28 cellular contexts compared by ENCODE assay signal in genomic region chr2:50895058-50895457, GRCh38.
"Had no signal": no experiment of that assay in that cellular context is flagged by ENCODE, and none has a peak within 500 bp of the region (broad histone marks: within the 10 kb centered on the region; RNA-seq: fewer than 3 reads in every experiment).

No MANE protein-coding gene starts in this region.

- H3K27ac ChIP-seq: left lung, lower lobe of right lung, neutrophil, right lobe of liver, skin epidermis, thyroid gland, upper lobe of left lung had no signal

- DNase-seq: activated CD4-positive, alpha-beta T cell treated with anti-CD3 and anti-CD28 coated beads for 36 hours; activated CD4-positive, CD25-positive, alpha-beta regulatory T cell; activated CD8-positive, alpha-beta memory T cell treated with anti-CD3 and anti-CD28 coated beads, Interleukin-2, amount 10 ng/mL, durations not matched to agents 7 days and 5 days; activated CD8-positive, alpha-beta T cell treated with anti-CD3 and anti-CD28 coated beads, Interleukin-2, amount 10 ng/mL, durations not matched to agents 7 days and 5 days; activated naive CD4-positive, alpha-beta T cell treated with Interleukin-2 at 50 U/mL for 16 hours; activated T-cell treated with anti-CD3 and anti-CD28 coated beads, Interleukin-2, amount 50 U/mL, for 48 hours; anterior cingulate cortex; caudate nucleus; cortex of kidney; effector memory CD8-positive, alpha-beta T cell; head of caudate nucleus; hippocampal formation; lower lobe of right lung; mesendoderm; natural killer cell; right lobe of liver; stimulated activated CD4-positive, alpha-beta T cell treated with anti-CD3 and anti-CD28 coated beads, Interleukin-12 subunit alpha, Interleukin-12 subunit beta, amount 100 ng/mL, for 4 hours; stimulated activated CD4-positive, alpha-beta T cell treated with anti-CD3 and anti-CD28 coated beads, Interleukin-4, amount 100 ng/mL, for 1 hour; stimulated activated naive CD8-positive, alpha-beta T cell treated with anti-CD3 and anti-CD28 coated beads, Interleukin-15, amount 100 ng/mL, for 72 hours; T-helper 1 cell; thyroid gland; upper lobe of left lung had no signal

- H3K4me3 Mint-ChIP-seq: activated CD4-positive, alpha-beta T cell treated with anti-CD3 and anti-CD28 coated beads for 36 hours; activated CD8-positive, alpha-beta memory T cell treated with anti-CD3 and anti-CD28 coated beads, Interleukin-2, amount 10 ng/mL, durations not matched to agents 7 days and 5 days; activated CD8-positive, alpha-beta T cell treated with anti-CD3 and anti-CD28 coated beads, Interleukin-2, amount 10 ng/mL, durations not matched to agents 7 days and 5 days; activated naive CD8-positive, alpha-beta T cell; effector memory CD8-positive, alpha-beta T cell; natural killer cell; stimulated activated effector memory CD8-positive, alpha-beta T cell treated with anti-CD3 and anti-CD28 coated beads, Interleukin-12 subunit alpha, Interleukin-12 subunit beta, amount 100 ng/mL, for 72 hours; stimulated activated naive CD8-positive, alpha-beta T cell treated with anti-CD3 and anti-CD28 coated beads, Interleukin-15, amount 100 ng/mL, for 72 hours; T-helper 2 cell treated with Interferon-gamma antibody and Interleukin-4, amounts not matched to agents 5 μg/mL and 100 μg/mL, for 36 hours had no signal

- ATAC-seq: activated CD4-positive, alpha-beta T cell treated with anti-CD3 and anti-CD28 coated beads for 36 hours; activated CD8-positive, alpha-beta memory T cell treated with anti-CD3 and anti-CD28 coated beads, Interleukin-2, amount 10 ng/mL, durations not matched to agents 7 days and 5 days; activated CD8-positive, alpha-beta T cell treated with anti-CD3 and anti-CD28 coated beads, Interleukin-2, amount 10 ng/mL, durations not matched to agents 7 days and 5 days; effector memory CD8-positive, alpha-beta T cell; left lung; lower lobe of right lung; natural killer cell; right lobe of liver; stimulated activated effector memory CD8-positive, alpha-beta T cell treated with anti-CD3 and anti-CD28 coated beads, Interleukin-12 subunit alpha, Interleukin-12 subunit beta, amount 100 ng/mL, for 72 hours; stimulated activated naive CD8-positive, alpha-beta T cell treated with anti-CD3 and anti-CD28 coated beads, Interleukin-15, amount 100 ng/mL, for 72 hours had no signal

- H3K27ac Mint-ChIP-seq: activated CD4-positive, alpha-beta T cell treated with anti-CD3 and anti-CD28 coated beads for 36 hours; activated CD8-positive, alpha-beta memory T cell treated with anti-CD3 and anti-CD28 coated beads, Interleukin-2, amount 10 ng/mL, durations not matched to agents 7 days and 5 days; activated CD8-positive, alpha-beta T cell treated with anti-CD3 and anti-CD28 coated beads, Interleukin-2, amount 10 ng/mL, durations not matched to agents 7 days and 5 days; activated naive CD8-positive, alpha-beta T cell; effector memory CD8-positive, alpha-beta T cell; natural killer cell; stimulated activated effector memory CD8-positive, alpha-beta T cell treated with anti-CD3 and anti-CD28 coated beads, Interleukin-12 subunit alpha, Interleukin-12 subunit beta, amount 100 ng/mL, for 72 hours; stimulated activated naive CD8-positive, alpha-beta T cell treated with anti-CD3 and anti-CD28 coated beads, Interleukin-15, amount 100 ng/mL, for 72 hours; T-helper 2 cell treated with Interferon-gamma antibody and Interleukin-4, amounts not matched to agents 5 μg/mL and 100 μg/mL, for 36 hours had no signal

- H3K4me1 ChIP-seq: left lung, lower lobe of right lung, right lobe of liver, thyroid gland, upper lobe of left lung had no signal

- H3K4me1 Mint-ChIP-seq: activated CD4-positive, alpha-beta T cell treated with anti-CD3 and anti-CD28 coated beads for 36 hours; activated CD8-positive, alpha-beta memory T cell treated with anti-CD3 and anti-CD28 coated beads, Interleukin-2, amount 10 ng/mL, durations not matched to agents 7 days and 5 days; natural killer cell; stimulated activated effector memory CD8-positive, alpha-beta T cell treated with anti-CD3 and anti-CD28 coated beads, Interleukin-12 subunit alpha, Interleukin-12 subunit beta, amount 100 ng/mL, for 72 hours; stimulated activated naive CD8-positive, alpha-beta T cell treated with anti-CD3 and anti-CD28 coated beads, Interleukin-15, amount 100 ng/mL, for 72 hours had no signal

- H3K27me3 ChIP-seq: left lung, neutrophil, right lobe of liver, thyroid gland, upper lobe of left lung had no signal

- H3K36me3 ChIP-seq: left lung, lower lobe of right lung, neutrophil, right lobe of liver, thyroid gland, upper lobe of left lung had no signal

- H3K36me3 Mint-ChIP-seq: activated CD8-positive, alpha-beta memory T cell treated with anti-CD3 and anti-CD28 coated beads, Interleukin-2, amount 10 ng/mL, durations not matched to agents 7 days and 5 days; activated naive CD8-positive, alpha-beta T cell; stimulated activated effector memory CD8-positive, alpha-beta T cell treated with anti-CD3 and anti-CD28 coated beads, Interleukin-12 subunit alpha, Interleukin-12 subunit beta, amount 100 ng/mL, for 72 hours had no signal

- H3K4me3 ChIP-seq: left lung, lower lobe of right lung, right lobe of liver, skin epidermis, thyroid gland, upper lobe of left lung had no signal

- H3K9me3 ChIP-seq: lower lobe of right lung, neutrophil, right lobe of liver, thyroid gland, upper lobe of left lung had no signal

- H3K27me3 Mint-ChIP-seq: activated CD4-positive, alpha-beta T cell treated with anti-CD3 and anti-CD28 coated beads for 36 hours; activated CD8-positive, alpha-beta memory T cell treated with anti-CD3 and anti-CD28 coated beads, Interleukin-2, amount 10 ng/mL, durations not matched to agents 7 days and 5 days; activated naive CD8-positive, alpha-beta T cell; effector memory CD8-positive, alpha-beta T cell; stimulated activated naive CD8-positive, alpha-beta T cell treated with anti-CD3 and anti-CD28 coated beads, Interleukin-15, amount 100 ng/mL, for 72 hours had no signal
